Comparison of ENCODE assay signal across 8 cellular contexts in genomic region chr22:49925525-49926128, GRCh38. TPM values are rescaled to one million over a fixed set of nuclear protein-coding genes. Genes with fewer than 3 reads are reported as not detected.
DNase-seq lines count a peak whose midpoint lies in the region; ATAC-seq, FAIRE-seq and TF ChIP-seq lines count a peak whose summit lies in the region.

No MANE protein-coding gene starts in this region.

- H3K27ac Mint-ChIP-seq in activated B cell treated with CpG ODN at 0.5 μM for 24 hours, result peak overlapping the region; percentile 98
- H3K27ac Mint-ChIP-seq in activated naive CD8-positive, alpha-beta T cell treated with anti-CD3 and anti-CD28 coated beads, Interleukin-2, amount 10 ng/mL, durations not matched to agents 7 days and 5 days, result peak overlapping the region; percentile 96

- no peak overlapping the region for H3K4me3 ChIP-seq in A673 (ENCODE audit: low read depth, low read length, poor library complexity, severe bottlenecking)

- peaks cover 19% of the 10 kb centered on the region for H3K36me3 Mint-ChIP-seq in activated B cell treated with CpG ODN at 0.5 μM for 24 hours (ENCODE audit: low read depth)
- H3K36me3 Mint-ChIP-seq in activated naive CD8-positive, alpha-beta T cell treated with anti-CD3 and anti-CD28 coated beads, Interleukin-2, amount 10 ng/mL, durations not matched to agents 7 days and 5 days, result peaks cover 4% of the 10 kb centered on the region

- H3K9me3 ChIP-seq in A673 (ENCODE audit: low read depth, low read length, poor library complexity, severe bottlenecking), result no peaks in the 10 kb centered on the region

- CTCF ChIA-PET in activated B cell treated with CpG ODN at 0.5 μM for 24 hours (lab: Charles Lee) (interaction anchor here (0.6 to 4.2 kb wide), 6 partner anchors 11 to 600 kb away, joined by 3 to 30 read pairs (median 3); no protein-coding TSS in a partner anchor), A673 (lab: Charles Lee) (interaction anchor here (1.0 kb wide), 1 partner anchor 105 kb away, joined by 3 read pairs; no protein-coding TSS in a partner anchor)

- intact Hi-C loops in activated B cell treated with CpG ODN at 0.5 μM for 24 hours (cut with micrococcal nuclease) (loop anchor here (1.0 to 10.0 kb wide), 5 partner anchors 10 to 602 kb away; partner anchors contain the start of gene SCO2), A673 (cut with micrococcal nuclease; ENCODE audit: unreplicated experiment) (loop anchor here (5.0 kb wide), 1 partner anchor 222 kb away; no protein-coding TSS in a partner anchor)

- H3K4me3 Mint-ChIP-seq in activated B cell treated with CpG ODN at 0.5 μM for 24 hours, result peak overlapping the region; percentile 81
- peak overlapping the region; percentile 82 for H3K4me3 Mint-ChIP-seq in activated naive CD8-positive, alpha-beta T cell treated with anti-CD3 and anti-CD28 coated beads, Interleukin-2, amount 10 ng/mL, durations not matched to agents 7 days and 5 days

- no peaks in the 10 kb centered on the region for H3K36me3 ChIP-seq in A673 (ENCODE audit: insufficient read depth, low read length, poor library complexity, severe bottlenecking)

- DNase-seq in GM19239 (ENCODE audit: insufficient read length, low spot score) (peak; percentile 72), activated B cell treated with CpG ODN at 0.5 μM for 24 hours (peak; percentile 75), A673 (ENCODE audit: low spot score) (no peak), DMS114 treated with DMSO at 0.1 percent for 48 hours (lab: John Stamatoyannopoulos, UW; ENCODE audit: unreplicated experiment) (no peak), NCI-H2196 treated with DMSO at 0.1 percent for 48 hours (lab: John Stamatoyannopoulos, UW; ENCODE audit: unreplicated experiment) (no peak)
- DNase-seq in activated naive CD8-positive, alpha-beta T cell treated with anti-CD3 and anti-CD28 coated beads, Interleukin-2, amount 10 ng/mL, durations not matched to agents 7 days and 5 days, result peak; percentile 74
- DNase-seq in stimulated activated CD8-positive, alpha-beta memory T cell treated with anti-CD3 and anti-CD28 coated beads, Interleukin-4, amount 100 ng/mL, for 4 hours (ENCODE audit: low read depth in 2 of 2, low spot score in 1 of 2), result peak; percentile 52 to 63

- peaks cover 58% of the 10 kb centered on the region for H3K4me1 Mint-ChIP-seq in activated B cell treated with CpG ODN at 0.5 μM for 24 hours
- peaks cover 17% of the 10 kb centered on the region for H3K4me1 Mint-ChIP-seq in activated naive CD8-positive, alpha-beta T cell treated with anti-CD3 and anti-CD28 coated beads, Interleukin-2, amount 10 ng/mL, durations not matched to agents 7 days and 5 days

- BruUV-seq in A673 (replicated peaks; lab: Mats Ljungman, UMichigan), result no TSS peak

- no peaks in the 10 kb centered on the region for H3K27me3 Mint-ChIP-seq in activated B cell treated with CpG ODN at 0.5 μM for 24 hours
- no peaks in the 10 kb centered on the region for H3K27me3 Mint-ChIP-seq in activated naive CD8-positive, alpha-beta T cell treated with anti-CD3 and anti-CD28 coated beads, Interleukin-2, amount 10 ng/mL, durations not matched to agents 7 days and 5 days

- FAIRE-seq in GM19239 (lab: Jason Lieb, UNC), result peak; percentile 94

- POLR2A ChIA-PET in activated B cell treated with CpG ODN at 0.5 μM for 24 hours (lab: Charles Lee), result interaction anchor here (0.7 to 5.0 kb wide), 23 partner anchors 8 to 600 kb away, joined by 3 to 87 read pairs (median 5); partner anchors contain the start of genes IL17REL and PIM3
- POLR2A ChIA-PET in activated naive CD8-positive, alpha-beta T cell treated with anti-CD3 and anti-CD28 coated beads, Interleukin-2, amount 10 ng/mL, durations not matched to agents 7 days and 5 days (lab: Charles Lee), result interaction anchor here (0.6 to 1.7 kb wide), 10 partner anchors 10 to 230 kb away, joined by 3 to 5 read pairs (median 3); no protein-coding TSS in a partner anchor
- POLR2A ChIA-PET in A673 (lab: Charles Lee; ENCODE audit: low non-redundant PET), result no interaction called here

- no peak overlapping the region for H3K27ac ChIP-seq in A673 (ENCODE audit: low read depth, low read length, poor library complexity, severe bottlenecking)

- TF ChIP-seq CTCF in activated B cell treated with CpG ODN at 0.5 μM for 24 hours (IDR thresholded peaks at IDR 0.05) (no peak), A673 (conservative IDR thresholded peaks at IDR 0.05; ENCODE audit: low read depth, low read length) (no peak)

- no peaks in the 10 kb centered on the region for H3K27me3 ChIP-seq in A673 (replicated peaks; ENCODE audit: insufficient read depth, low read depth, low read length, poor library complexity)

- peaks cover 11% of the 10 kb centered on the region for H3K4me1 ChIP-seq in A673 (ENCODE audit: insufficient read depth, low read length, poor library complexity, severe bottlenecking)

- ATAC-seq in activated B cell treated with CpG ODN at 0.5 μM for 24 hours (ENCODE audit: low read depth) (peak; percentile 76), GM21737 (IDR thresholded peaks at IDR 0.05; ENCODE audit: unreplicated experiment) (no peak)
- peak; percentile 79 for ATAC-seq in activated naive CD8-positive, alpha-beta T cell treated with anti-CD3 and anti-CD28 coated beads, Interleukin-2, amount 10 ng/mL, durations not matched to agents 7 days and 5 days (ENCODE audit: low read depth)

- no peaks in the 10 kb centered on the region for H3K9me3 Mint-ChIP-seq in activated B cell treated with CpG ODN at 0.5 μM for 24 hours
- no peaks in the 10 kb centered on the region for H3K9me3 Mint-ChIP-seq in activated naive CD8-positive, alpha-beta T cell treated with anti-CD3 and anti-CD28 coated beads, Interleukin-2, amount 10 ng/mL, durations not matched to agents 7 days and 5 days

RNA-seq across cellular contexts. Expression of gene CRELD2, which starts 7.2 kb away (rescaled TPM):
- 44.5 and 45.0 TPM in 2 replicates for total RNA-seq in activated B cell treated with CpG ODN at 0.5 μM for 24 hours
- total RNA-seq in activated naive CD8-positive, alpha-beta T cell treated with anti-CD3 and anti-CD28 coated beads, Interleukin-2, amount 10 ng/mL, durations not matched to agents 7 days and 5 days, result 10 to 100 TPM; 40.3 to 41.0 TPM
- total RNA-seq in A673 (2021), result 54.1 and 54.7 TPM in 2 replicates

RNA-seq across cellular contexts. Expression of gene ALG12, which starts 7.4 kb away (rescaled TPM):
- 15.5 and 18.2 TPM in 2 replicates for total RNA-seq in activated B cell treated with CpG ODN at 0.5 μM for 24 hours
- total RNA-seq in activated naive CD8-positive, alpha-beta T cell treated with anti-CD3 and anti-CD28 coated beads, Interleukin-2, amount 10 ng/mL, durations not matched to agents 7 days and 5 days, result 10 to 100 TPM; 18.0 to 20.2 TPM
- 18.6 and 19.8 TPM in 2 replicates for total RNA-seq in A673 (2021)

RNA-seq across cellular contexts. Expression of gene PIM3, which starts 34.9 kb away (rescaled TPM):
- total RNA-seq in activated B cell treated with CpG ODN at 0.5 μM for 24 hours (79.8 and 91.7 TPM in 2 replicates), A673 (2021) (70.9 and 71.3 TPM in 2 replicates)
- 10 to 100 TPM; 44.3 to 48.5 TPM for total RNA-seq in activated naive CD8-positive, alpha-beta T cell treated with anti-CD3 and anti-CD28 coated beads, Interleukin-2, amount 10 ng/mL, durations not matched to agents 7 days and 5 days

Comparison
In these comparisons a context has a peak if more than half of its experiments do, and no peak if none do; other contexts are left out.
1. DNase-seq: peak in GM19239 (single experiment), activated B cell treated with CpG ODN at 0.5 μM for 24 hours (single experiment), activated naive CD8-positive, alpha-beta T cell treated with anti-CD3 and anti-CD28 coated beads, Interleukin-2, amount 10 ng/mL, durations not matched to agents 7 days and 5 days (single experiment) and stimulated activated CD8-positive, alpha-beta memory T cell treated with anti-CD3 and anti-CD28 coated beads, Interleukin-4, amount 100 ng/mL, for 4 hours (2 of 2); none in A673 (single experiment), DMS114 treated with DMSO at 0.1 percent for 48 hours (single experiment) and NCI-H2196 treated with DMSO at 0.1 percent for 48 hours (single experiment).